Comparison of ENCODE assay signal across 8 cellular contexts in the genomic region with DNA sequence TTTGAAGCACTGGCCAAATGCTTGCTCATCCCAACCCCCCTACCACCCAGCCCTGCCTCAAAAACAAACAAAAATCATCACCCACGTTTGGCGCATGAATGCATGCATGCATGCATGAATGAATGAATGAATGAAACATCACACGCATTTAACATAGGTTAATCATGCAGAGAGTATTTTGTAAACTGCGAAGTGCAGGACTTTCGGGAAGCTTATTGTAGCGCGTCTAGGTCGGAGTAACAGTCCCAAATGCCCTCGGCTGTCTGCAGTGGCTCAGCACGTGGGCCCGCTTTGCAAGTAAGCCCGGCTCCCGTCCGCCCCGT.
A peak's percentile ranks its signal among the peaks of the same experiment; 100 is the strongest.
DNase-seq lines count a peak whose midpoint lies in the region; ATAC-seq and TF ChIP-seq lines count a peak whose summit lies in the region.

No MANE protein-coding gene starts in this region.

- H3K4me2 ChIP-seq in BLaER1 treated with 17β-estradiol and CSF1 and Interleukin-3, amounts not matched to agents 10 nM and 100 nM = peak overlapping the region in 9 of 11 experiments; percentile 9 to 83 (median 38); a peak in 15 of 22 replicates

- peaks cover 0 to 10% (median 5%) of the 10 kb centered on the region in 11 experiments; a peak in 9 of 22 replicates for H3K36me3 ChIP-seq in BLaER1 treated with 17β-estradiol and CSF1 and Interleukin-3, amounts not matched to agents 10 nM and 100 nM

- peaks cover 4 to 27% (median 19%) of the 10 kb centered on the region in 10 experiments; a peak in 18 of 20 replicates for H3K4me1 ChIP-seq in BLaER1 treated with 17β-estradiol and CSF1 and Interleukin-3, amounts not matched to agents 10 nM and 100 nM

- no peak for TF ChIP-seq POLR2A in NB4 (IDR thresholded peaks at IDR 0.05; ENCODE audit: extremely low read depth, insufficient read length)

- no peaks in the 10 kb centered on the region for H3K9me3 ChIP-seq in BLaER1 treated with 17β-estradiol and CSF1 and Interleukin-3, amounts not matched to agents 10 nM and 100 nM (replicated peaks in 1 of 11)
- H3K9me3 ChIP-seq in iPS-18c (ENCODE audit: control insufficient read depth, insufficient read depth, low read length) = no peaks in the 10 kb centered on the region

- TF ChIP-seq CTCF in NB4 (IDR thresholded peaks at IDR 0.05; ENCODE audit: low read depth, low read length) = no peak

- ATAC-seq in GM21367 (IDR thresholded peaks at IDR 0.05; ENCODE audit: unreplicated experiment) = peak; percentile 38
- ATAC-seq in GM19455 (IDR thresholded peaks at IDR 0.05; ENCODE audit: unreplicated experiment) = no peak

- H3K4me3 ChIP-seq in BLaER1 treated with 17β-estradiol and CSF1 and Interleukin-3, amounts not matched to agents 10 nM and 100 nM = no peak overlapping the region
- H3K4me3 ChIP-seq in NB4 (ENCODE audit: low read depth, low read length) = peak overlapping the region; percentile 18
- H3K4me3 ChIP-seq in iPS-18c (ENCODE audit: insufficient read depth, low read depth, low read length) = peak overlapping the region; percentile 32

- H3K27ac ChIP-seq in BLaER1 treated with 17β-estradiol and CSF1 and Interleukin-3, amounts not matched to agents 10 nM and 100 nM = no peak overlapping the region

- no peaks in the 10 kb centered on the region for H3K27me3 ChIP-seq in BLaER1 treated with 17β-estradiol and CSF1 and Interleukin-3, amounts not matched to agents 10 nM and 100 nM

- no peaks in the 10 kb centered on the region for H4K20me1 ChIP-seq in BLaER1 treated with 17β-estradiol and CSF1 and Interleukin-3, amounts not matched to agents 10 nM and 100 nM

- DNase-seq in NB4 (ENCODE audit: low read depth) = no peak
- no peak for DNase-seq in OCI-M2 (lab: John Stamatoyannopoulos, UW; ENCODE audit: unreplicated experiment)
- DNase-seq in 8988T = no peak
- DNase-seq in CD1c-positive myeloid dendritic cell (ENCODE audit: extremely low spot score) = no peak

- no peak overlapping the region for H3K9ac ChIP-seq in BLaER1 treated with 17β-estradiol and CSF1 and Interleukin-3, amounts not matched to agents 10 nM and 100 nM

Comparison
In these comparisons a context has a peak if more than half of its experiments do, and no peak if none do; other contexts are left out.
1. H3K4me3 ChIP-seq: peak in NB4 (single experiment) and iPS-18c (single experiment); none in BLaER1 treated with 17β-estradiol and CSF1 and Interleukin-3, amounts not matched to agents 10 nM and 100 nM (0 of 10).